1 cellular context compared by ENCODE assay signal in the genomic region with DNA sequence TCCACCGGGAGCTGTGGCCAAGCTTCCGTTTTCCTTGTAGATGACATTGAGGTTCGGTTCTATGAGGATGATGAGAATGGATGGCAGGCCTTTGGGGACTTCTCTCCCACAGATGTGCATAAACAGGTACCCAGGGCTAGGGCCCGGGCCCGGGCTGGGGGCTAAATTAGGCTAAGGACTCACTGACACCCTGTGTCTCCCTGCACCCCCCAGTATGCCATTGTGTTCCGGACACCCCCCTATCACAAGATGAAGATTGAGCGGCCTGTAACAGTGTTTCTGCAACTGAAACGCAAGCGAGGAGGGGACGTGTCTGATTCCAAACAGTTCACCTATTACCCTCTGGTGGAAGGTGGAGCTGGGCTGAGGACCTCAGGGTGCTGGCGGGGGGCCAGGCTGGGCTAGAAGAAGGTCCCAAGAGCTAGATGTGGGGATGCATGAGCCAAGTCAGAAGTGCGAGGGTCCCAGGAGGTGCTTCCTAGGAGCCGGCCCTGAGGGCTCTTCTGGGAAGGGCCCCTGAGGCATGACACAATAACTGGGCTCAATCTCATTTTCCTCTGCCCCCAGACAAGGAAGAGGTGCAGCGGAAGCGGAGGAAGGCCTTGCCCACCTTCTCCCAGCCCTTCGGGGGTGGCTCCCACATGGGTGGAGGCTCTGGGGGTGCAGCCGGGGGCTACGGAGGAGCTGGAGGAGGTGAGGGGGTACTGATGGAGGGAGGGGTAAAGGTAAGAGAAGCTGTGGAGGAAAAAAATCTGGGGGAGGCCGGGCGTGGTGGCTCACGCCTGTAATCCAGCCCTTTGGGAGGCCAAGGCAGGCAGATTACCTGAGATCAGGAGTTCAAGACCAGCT.
TF ChIP-seq lines count a peak whose summit lies in the region.

No MANE protein-coding gene starts in this region.

TF ChIP-seq in SK-N-SH, 30 proteins besides CTCF, POLR2A, EP300 and RAD21 (continued from another document):
- TF ChIP-seq IRF3 (IDR thresholded peaks at IDR 0.05; ENCODE audit: low read depth, low read length): no peak
- no peak for TF ChIP-seq JUND (IDR thresholded peaks at IDR 0.05)
- TF ChIP-seq POLR2AphosphoS5 (IDR thresholded peaks at IDR 0.05; ENCODE audit: low read depth, low read length): no peak
- TF ChIP-seq SIN3A (IDR thresholded peaks at IDR 0.05; ENCODE audit: borderline replicate concordance, low read depth, low read length): no peak
- TF ChIP-seq TEAD4 (IDR thresholded peaks at IDR 0.05; ENCODE audit: borderline replicate concordance, insufficient read depth): no peak
- TF ChIP-seq, protein P1, sequence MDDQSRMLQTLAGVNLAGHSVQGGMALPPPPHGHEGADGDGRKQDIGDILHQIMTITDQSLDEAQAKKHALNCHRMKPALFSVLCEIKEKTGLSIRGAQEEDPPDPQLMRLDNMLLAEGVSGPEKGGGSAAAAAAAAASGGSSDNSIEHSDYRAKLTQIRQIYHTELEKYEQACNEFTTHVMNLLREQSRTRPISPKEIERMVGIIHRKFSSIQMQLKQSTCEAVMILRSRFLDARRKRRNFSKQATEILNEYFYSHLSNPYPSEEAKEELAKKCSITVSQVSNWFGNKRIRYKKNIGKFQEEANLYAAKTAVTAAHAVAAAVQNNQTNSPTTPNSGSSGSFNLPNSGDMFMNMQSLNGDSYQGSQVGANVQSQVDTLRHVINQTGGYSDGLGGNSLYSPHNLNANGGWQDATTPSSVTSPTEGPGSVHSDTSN (IDR thresholded peaks at IDR 0.05): no peak
- TF ChIP-seq MXI1 (IDR thresholded peaks at IDR 0.05; ENCODE audit: low read depth, low read length): no peak
- TF ChIP-seq USF1 (IDR thresholded peaks at IDR 0.05; ENCODE audit: borderline replicate concordance, low read depth): no peak
- TF ChIP-seq TAF1 (IDR thresholded peaks at IDR 0.05; ENCODE audit: borderline replicate concordance, low read depth, low read length): no peak
- no peak for TF ChIP-seq RCOR1 (IDR thresholded peaks at IDR 0.05; ENCODE audit: low read length)
- TF ChIP-seq, protein P2, sequence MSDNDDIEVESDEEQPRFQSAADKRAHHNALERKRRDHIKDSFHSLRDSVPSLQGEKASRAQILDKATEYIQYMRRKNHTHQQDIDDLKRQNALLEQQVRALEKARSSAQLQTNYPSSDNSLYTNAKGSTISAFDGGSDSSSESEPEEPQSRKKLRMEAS (IDR thresholded peaks at IDR 0.05; ENCODE audit: low read depth): no peak
